ENCODE assay signal across 11 cellular contexts in the genomic region with DNA sequence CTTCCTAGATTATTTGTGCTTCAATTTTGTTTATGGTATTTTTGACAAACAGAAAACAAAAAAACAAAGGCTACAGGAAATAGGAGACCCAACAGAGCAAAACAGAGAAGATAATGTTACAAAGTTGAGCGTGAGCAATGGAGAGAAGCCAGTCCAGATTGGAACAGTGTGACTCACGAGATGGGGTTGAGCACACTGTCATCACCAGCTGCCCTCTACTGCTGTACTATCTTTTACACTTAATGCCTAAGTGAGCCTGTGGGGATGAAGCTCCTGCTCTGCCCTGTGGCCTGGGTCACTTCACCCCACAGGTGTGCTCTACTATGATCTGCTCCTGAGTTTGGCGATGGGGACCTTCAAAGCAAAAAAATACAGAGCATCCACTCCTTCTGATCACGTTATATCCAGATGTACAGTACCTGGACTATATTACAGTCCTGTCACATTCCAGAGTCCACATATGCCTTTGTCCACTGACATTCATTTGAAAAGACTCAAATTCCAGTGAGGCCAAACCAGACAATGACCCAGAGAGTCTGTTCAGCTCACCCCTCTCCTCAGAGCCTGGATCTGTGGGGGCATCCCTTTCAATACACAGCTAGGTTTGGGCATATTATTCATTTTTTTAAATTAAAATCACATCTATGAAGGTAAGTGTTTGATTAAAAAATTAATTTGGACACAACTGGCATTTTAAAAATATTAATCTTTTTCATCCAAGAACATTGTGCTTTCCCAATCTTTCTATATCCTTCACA. TPM values are rescaled to one million over a fixed set of nuclear protein-coding genes. Genes with fewer than 3 reads are reported as not detected.
DNase-seq lines count a peak whose midpoint lies in the region; ATAC-seq and TF ChIP-seq lines count a peak whose summit lies in the region.
"Had no signal": no experiment of that assay in that cellular context is flagged by ENCODE, and none has a peak within 500 bp of the region (broad histone marks: within the 10 kb centered on the region; RNA-seq: fewer than 3 reads in every experiment).

No MANE protein-coding gene starts in this region.

- H3K36me3 Mint-ChIP-seq in activated naive CD8-positive, alpha-beta T cell treated with anti-CD3 and anti-CD28 coated beads, Interleukin-2, amount 50 U/mL, for 24 hours (ENCODE audit: low read depth): peaks cover 17% of the 10 kb centered on the region
- H3K36me3 Mint-ChIP-seq in activated naive CD8-positive, alpha-beta T cell treated with anti-CD3 and anti-CD28 coated beads for 36 hours: peaks cover 7% of the 10 kb centered on the region
- H3K36me3 Mint-ChIP-seq in activated CD8-positive, alpha-beta T cell treated with anti-CD3 and anti-CD28 coated beads for 36 hours (ENCODE audit: low read depth): peaks cover 5% of the 10 kb centered on the region
- H3K36me3 Mint-ChIP-seq: brain had no signal

- POLR2A ChIA-PET in activated CD8-positive, alpha-beta T cell treated with anti-CD3 and anti-CD28 coated beads for 36 hours (lab: Charles Lee): interaction anchor here (1.0 kb wide), 1 partner anchor 40 kb away, joined by 3 read pairs; no protein-coding TSS in a partner anchor

- no peaks in the 10 kb centered on the region for H3K9me3 Mint-ChIP-seq in activated naive CD8-positive, alpha-beta T cell treated with anti-CD3 and anti-CD28 coated beads, Interleukin-2, amount 50 U/mL, for 24 hours
- H3K9me3 Mint-ChIP-seq in activated naive CD8-positive, alpha-beta T cell treated with anti-CD3 and anti-CD28 coated beads for 36 hours: no peaks in the 10 kb centered on the region
- H3K9me3 Mint-ChIP-seq in activated CD8-positive, alpha-beta T cell treated with anti-CD3 and anti-CD28 coated beads for 36 hours: no peaks in the 10 kb centered on the region
- H3K9me3 Mint-ChIP-seq: brain; naive thymus-derived CD4-positive, alpha-beta T cell had no signal

- no peaks in the 10 kb centered on the region for H3K27me3 Mint-ChIP-seq in activated naive CD8-positive, alpha-beta T cell treated with anti-CD3 and anti-CD28 coated beads, Interleukin-2, amount 50 U/mL, for 24 hours
- no peaks in the 10 kb centered on the region for H3K27me3 Mint-ChIP-seq in activated naive CD8-positive, alpha-beta T cell treated with anti-CD3 and anti-CD28 coated beads for 36 hours
- no peaks in the 10 kb centered on the region for H3K27me3 Mint-ChIP-seq in activated CD8-positive, alpha-beta T cell treated with anti-CD3 and anti-CD28 coated beads for 36 hours
- H3K27me3 Mint-ChIP-seq: naive thymus-derived CD4-positive, alpha-beta T cell had no signal

- H3K27ac Mint-ChIP-seq in activated naive CD8-positive, alpha-beta T cell treated with anti-CD3 and anti-CD28 coated beads, Interleukin-2, amount 50 U/mL, for 24 hours: no peak overlapping the region
- no peak overlapping the region for H3K27ac Mint-ChIP-seq in activated naive CD8-positive, alpha-beta T cell treated with anti-CD3 and anti-CD28 coated beads for 36 hours
- no peak overlapping the region for H3K27ac Mint-ChIP-seq in activated CD8-positive, alpha-beta T cell treated with anti-CD3 and anti-CD28 coated beads for 36 hours

- ATAC-seq in activated naive CD8-positive, alpha-beta T cell treated with anti-CD3 and anti-CD28 coated beads, Interleukin-2, amount 50 U/mL, for 24 hours: peak; percentile 53
- no peak for ATAC-seq in activated CD8-positive, alpha-beta T cell treated with anti-CD3 and anti-CD28 coated beads for 36 hours
- ATAC-seq: naive thymus-derived CD4-positive, alpha-beta T cell had no signal

- intact Hi-C loops in activated CD8-positive, alpha-beta T cell treated with anti-CD3 and anti-CD28 coated beads for 36 hours (cut with micrococcal nuclease): no loop called here

- no peak for TF ChIP-seq CTCF in foreskin fibroblast (IDR thresholded peaks at IDR 0.05; ENCODE audit: low read depth, low read length)
- no peak for TF ChIP-seq CTCF in activated CD8-positive, alpha-beta T cell treated with anti-CD3 and anti-CD28 coated beads for 36 hours (IDR thresholded peaks at IDR 0.05)

- no peak overlapping the region for H3K4me3 Mint-ChIP-seq in activated naive CD8-positive, alpha-beta T cell treated with anti-CD3 and anti-CD28 coated beads, Interleukin-2, amount 50 U/mL, for 24 hours
- no peak overlapping the region for H3K4me3 Mint-ChIP-seq in activated naive CD8-positive, alpha-beta T cell treated with anti-CD3 and anti-CD28 coated beads for 36 hours
- H3K4me3 Mint-ChIP-seq in activated CD8-positive, alpha-beta T cell treated with anti-CD3 and anti-CD28 coated beads for 36 hours: no peak overlapping the region

- CTCF ChIA-PET in activated CD8-positive, alpha-beta T cell treated with anti-CD3 and anti-CD28 coated beads for 36 hours (lab: Charles Lee): no interaction called here

- H3K4me1 Mint-ChIP-seq in activated naive CD8-positive, alpha-beta T cell treated with anti-CD3 and anti-CD28 coated beads, Interleukin-2, amount 50 U/mL, for 24 hours: peaks cover 50% of the 10 kb centered on the region
- peaks cover 36% of the 10 kb centered on the region for H3K4me1 Mint-ChIP-seq in activated naive CD8-positive, alpha-beta T cell treated with anti-CD3 and anti-CD28 coated beads for 36 hours
- H3K4me1 Mint-ChIP-seq in activated CD8-positive, alpha-beta T cell treated with anti-CD3 and anti-CD28 coated beads for 36 hours (ENCODE audit: low read depth): peaks cover 48% of the 10 kb centered on the region

- no peak for DNase-seq in activated naive CD8-positive, alpha-beta T cell treated with anti-CD3 and anti-CD28 coated beads, Interleukin-2, amount 50 U/mL, for 24 hours
- DNase-seq in activated naive CD8-positive, alpha-beta T cell treated with anti-CD3 and anti-CD28 coated beads for 36 hours: no peak
- DNase-seq in SHP77 (lab: John Stamatoyannopoulos, UW): peak; percentile 54 to 82
- peak; percentile 78 to 91 for DNase-seq in foreskin fibroblast
- DNase-seq in stromal cell of bone marrow (ENCODE audit: low read depth): peak; percentile 57
- DNase-seq in stimulated activated CD4-positive, alpha-beta T cell treated with anti-CD3 and anti-CD28 coated beads, Interleukin-15, amount 100 ng/mL, for 24 hours: no peak
- no peak for DNase-seq in activated CD8-positive, alpha-beta T cell treated with anti-CD3 and anti-CD28 coated beads for 36 hours
- DNase-seq in NCI-H1092 (lab: John Stamatoyannopoulos, UW): no peak
- DNase-seq: naive thymus-derived CD4-positive, alpha-beta T cell had no signal

- H3K4me3 ChIP-seq in foreskin fibroblast (ENCODE audit: low read depth in 1 of 2, low read length in 2 of 2): no peak overlapping the region
- H3K4me3 ChIP-seq: BLaER1 treated with 17β-estradiol and CSF1 and Interleukin-3, amounts not matched to agents 10 nM and 100 nM had no signal

RNA-seq across cellular contexts. Expression of a gene that starts 4.4 kb away (rescaled TPM):
- 10 to 100 TPM; 45.3 to 45.7 TPM for total RNA-seq in activated naive CD8-positive, alpha-beta T cell treated with anti-CD3 and anti-CD28 coated beads for 36 hours
- 10 to 100 TPM; 40.2 to 47.7 TPM for total RNA-seq in activated CD8-positive, alpha-beta T cell treated with anti-CD3 and anti-CD28 coated beads for 36 hours

Comparison
In these comparisons a context has a peak if more than half of its experiments do, and no peak if none do; other contexts are left out.
1. DNase-seq: peak in SHP77 (2 of 2), foreskin fibroblast (2 of 2) and stromal cell of bone marrow (single experiment); none in activated naive CD8-positive, alpha-beta T cell treated with anti-CD3 and anti-CD28 coated beads, Interleukin-2, amount 50 U/mL, for 24 hours (single experiment), activated naive CD8-positive, alpha-beta T cell treated with anti-CD3 and anti-CD28 coated beads for 36 hours (single experiment), stimulated activated CD4-positive, alpha-beta T cell treated with anti-CD3 and anti-CD28 coated beads, Interleukin-15, amount 100 ng/mL, for 24 hours (single experiment), activated CD8-positive, alpha-beta T cell treated with anti-CD3 and anti-CD28 coated beads for 36 hours (single experiment) and NCI-H1092 (single experiment).